Comparison of ENCODE assay signal across 22 cellular contexts in the genomic region with DNA sequence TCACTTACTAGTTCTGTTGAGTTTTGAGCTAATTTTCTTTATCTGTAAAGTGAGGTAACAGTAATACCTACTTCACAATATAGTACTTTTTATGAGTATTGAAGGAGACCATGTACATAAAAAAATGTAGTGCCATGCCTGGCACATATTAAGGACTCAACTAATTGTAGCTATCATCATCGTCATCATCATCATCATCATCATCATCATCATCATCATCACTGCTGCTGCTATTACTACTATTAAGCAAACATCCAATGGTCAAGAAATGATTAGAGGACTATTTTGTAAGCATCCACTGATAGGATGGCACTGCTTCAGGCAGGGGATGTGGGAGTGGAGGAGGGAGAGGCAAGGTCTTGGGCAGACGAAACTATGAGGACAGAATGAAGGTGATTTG. TPM values are rescaled to one million over a fixed set of nuclear protein-coding genes. Genes with fewer than 3 reads are reported as not detected.
DNase-seq lines count a peak whose midpoint lies in the region; ATAC-seq, FAIRE-seq and TF ChIP-seq lines count a peak whose summit lies in the region.
"Had no signal": no experiment of that assay in that cellular context is flagged by ENCODE, and none has a peak within 500 bp of the region (broad histone marks: within the 10 kb centered on the region; RNA-seq: fewer than 3 reads in every experiment).

No MANE protein-coding gene starts in this region.

- H3K9ac ChIP-seq in HepG2 (ENCODE audit: insufficient read depth, low read depth, low read length) (no peak overlapping the region), neuronal stem cell (ENCODE audit: low read depth, low read length, poor library complexity) (no peak overlapping the region)
- H3K9ac ChIP-seq: BLaER1 treated with 17β-estradiol and CSF1 and Interleukin-3, amounts not matched to agents 10 nM and 100 nM had no signal

- no peak overlapping the region for H2AFZ ChIP-seq in HepG2 (ENCODE audit: low read length)
- no peak overlapping the region for H2AFZ ChIP-seq in neuronal stem cell (ENCODE audit: low read length)

- no peak for FAIRE-seq in HepG2 (lab: Jason Lieb, UNC)
- FAIRE-seq: A204.1, D721Med, G401.6, GM12891, GM19239 had no signal

- in situ Hi-C loops in HepG2 (cut with HindIII; ENCODE audit: extremely low pct_ligation_motif_present, low pct_unique_long_range_greater_than_20kb) = no loop called here

- H2BK15ac ChIP-seq in neuronal stem cell (ENCODE audit: low read length) = no peak overlapping the region

- CTCF ChIA-PET in HepG2 (lab: Yijun Ruan, JAX; ENCODE audit: low intra/inter-chr PET ratio, low total read pairs) = no interaction called here
- CTCF ChIA-PET in HEK293 (lab: Yijun Ruan, JAX) = no interaction called here

- no peaks in the 10 kb centered on the region for H3K27me3 ChIP-seq in HepG2 (ENCODE audit: control insufficient read depth in 1 of 2, insufficient read depth in 2 of 2, low read length in 2 of 2)
- H3K27me3 ChIP-seq in right lobe of liver = no peaks in the 10 kb centered on the region
- no peaks in the 10 kb centered on the region for H3K27me3 ChIP-seq in tibial nerve
- H3K27me3 ChIP-seq in neuronal stem cell (ENCODE audit: control insufficient read depth in 3 of 3, insufficient read depth in 3 of 3, low read depth in 1 of 3, low read length in 3 of 3) = peaks cover 0 to 13% (median 0%) of the 10 kb centered on the region in 3 experiments

- H2BK5ac ChIP-seq in neuronal stem cell (ENCODE audit: low read length) = no peak overlapping the region

- WGBS in HepG2 (ENCODE audit: low lambda C conversion rate) = 4% methylated on average over 2 of the region's 2 CpGs
- WGBS in right lobe of liver (ENCODE audit: insufficient coverage, low coverage, low lambda C conversion rate, missing lambda C conversion rate) = 48% methylated on average over 2 of the region's 2 CpGs
- WGBS in tibial nerve, 2 donors = 79 to 83% methylated on average over 2 of the region's 2 CpGs
- WGBS in neuronal stem cell (ENCODE audit: extremely low coverage in 2 of 2, insufficient read length in 2 of 2, insufficient replicate concordance in 1 of 2), 2 donors = no CpG with 5 or more reads among the region's 2 CpGs

- no peaks in the 10 kb centered on the region for H3K79me1 ChIP-seq in neuronal stem cell (ENCODE audit: low read depth, low read length)

- intact Hi-C loops in HepG2 (cut with micrococcal nuclease; ENCODE audit: unreplicated experiment) (no loop called here), right lobe of liver (cut with DNase I) (no loop called here)

- H3K4ac ChIP-seq in neuronal stem cell (ENCODE audit: low read length) = no peak overlapping the region

- H3K4me3 ChIP-seq in HepG2 (replicated peaks in 1 of 3; ENCODE audit: insufficient read depth in 1 of 3, low read depth in 2 of 3, low read length in 3 of 3) = no peak overlapping the region
- no peak overlapping the region for H3K4me3 ChIP-seq in right lobe of liver
- H3K4me3 ChIP-seq in HEK293 (ENCODE audit: low read depth, low read length) = no peak overlapping the region
- no peak overlapping the region for H3K4me3 ChIP-seq in tibial nerve
- H3K4me3 ChIP-seq in neuronal stem cell (ENCODE audit: low read length in 2 of 2) = no peak overlapping the region
- H3K4me3 ChIP-seq: BLaER1 treated with 17β-estradiol and CSF1 and Interleukin-3, amounts not matched to agents 10 nM and 100 nM had no signal

- no TSS peak for BruUV-seq in HepG2 (replicated peaks; lab: Mats Ljungman, UMichigan)

- TF ChIP-seq CTCF in HepG2 (CRISPR knock-in tag; IDR thresholded peaks at IDR 0.05) = no peak
- no peak for TF ChIP-seq CTCF in right lobe of liver (IDR thresholded peaks at IDR 0.05)
- TF ChIP-seq CTCF in HEK293 (tag by site-specific recombination; IDR thresholded peaks at IDR 0.05) = no peak
- no peak for TF ChIP-seq CTCF in tibial nerve (IDR thresholded peaks at IDR 0.05)

- no peaks in the 10 kb centered on the region for H3K79me2 ChIP-seq in HepG2 (ENCODE audit: insufficient read depth, low read length)

- no peak overlapping the region for H2BK12ac ChIP-seq in neuronal stem cell (ENCODE audit: low read length)

- H2BK120ac ChIP-seq in neuronal stem cell (ENCODE audit: low read depth, low read length) = no peak overlapping the region

- no peak overlapping the region for H4K8ac ChIP-seq in neuronal stem cell (ENCODE audit: low read depth, low read length)

- ATAC-seq in HepG2 (no peak), right lobe of liver (no peak)
- ATAC-seq: CD8-positive, alpha-beta T cell had no signal

- H4K91ac ChIP-seq in neuronal stem cell (ENCODE audit: low read depth, low read length, poor library complexity) = no peak overlapping the region

- POLR2A ChIA-PET in HepG2 (lab: Yijun Ruan, JAX) = no interaction called here
- POLR2A ChIA-PET in HEK293 (lab: Yijun Ruan, JAX) = no interaction called here

- H3K27ac ChIP-seq in HepG2 (ENCODE audit: extremely low read length, insufficient read depth, low read length) (no peak overlapping the region), right lobe of liver (no peak overlapping the region), HEK293 (ENCODE audit: extremely low read depth, low read depth, low read length) (no peak overlapping the region), tibial nerve (no peak overlapping the region), neuronal stem cell (replicated peaks; ENCODE audit: low read length) (no peak overlapping the region)
- H3K27ac ChIP-seq: BLaER1 treated with 17β-estradiol and CSF1 and Interleukin-3, amounts not matched to agents 10 nM and 100 nM; C4-2B had no signal

- H3K4me2 ChIP-seq in HepG2 (ENCODE audit: low read depth, low read length) (no peak overlapping the region), neuronal stem cell (ENCODE audit: insufficient read depth, low read length, poor library complexity, severe bottlenecking) (no peak overlapping the region)
- H3K4me2 ChIP-seq: BLaER1 treated with 17β-estradiol and CSF1 and Interleukin-3, amounts not matched to agents 10 nM and 100 nM had no signal

- H4K20me1 ChIP-seq in HepG2 (ENCODE audit: insufficient read depth, low read length) = no peaks in the 10 kb centered on the region
- H4K20me1 ChIP-seq: BLaER1 treated with 17β-estradiol and CSF1 and Interleukin-3, amounts not matched to agents 10 nM and 100 nM had no signal

- TF ChIP-seq RAD21 in HepG2 (CRISPR knock-in tag; IDR thresholded peaks at IDR 0.05) = no peak

- no peak overlapping the region for H3K18ac ChIP-seq in neuronal stem cell (ENCODE audit: low read length)

- H3K9me3 ChIP-seq in HepG2 (ENCODE audit: low read length) (no peaks in the 10 kb centered on the region), right lobe of liver (no peaks in the 10 kb centered on the region), HEK293 (ENCODE audit: control insufficient read depth, insufficient read depth, low read depth, low read length) (no peaks in the 10 kb centered on the region; the same call in 1 of the 2 replicates), tibial nerve (no peaks in the 10 kb centered on the region), neuronal stem cell (replicated peaks in 1 of 2; ENCODE audit: control insufficient read depth in 2 of 2, insufficient read depth in 1 of 2, low read depth in 1 of 2, low read length in 2 of 2) (no peaks in the 10 kb centered on the region)
- H3K9me3 ChIP-seq: Caco-2 had no signal

- TF ChIP-seq EP300 in HepG2 (IDR thresholded peaks at IDR 0.05; ENCODE audit: low read depth in 2 of 2, low read length in 2 of 2) (no peak), HepG2 (CRISPR knock-in tag; IDR thresholded peaks at IDR 0.05; ENCODE audit: borderline replicate concordance) (no peak), tibial nerve (IDR thresholded peaks at IDR 0.05) (no peak)

- H3K36me3 ChIP-seq in HepG2 (replicated peaks in 1 of 2; ENCODE audit: control insufficient read depth in 1 of 2, insufficient read depth in 2 of 2, low read length in 2 of 2) (no peaks in the 10 kb centered on the region), right lobe of liver (no peaks in the 10 kb centered on the region), HEK293 (ENCODE audit: control insufficient read depth in 2 of 2, insufficient read depth in 1 of 2, low read length in 2 of 2) (no peaks in the 10 kb centered on the region), tibial nerve (no peaks in the 10 kb centered on the region), neuronal stem cell (replicated peaks in 1 of 2; ENCODE audit: control insufficient read depth in 2 of 2, insufficient read depth in 2 of 2, low read length in 2 of 2) (no peaks in the 10 kb centered on the region)
- H3K36me3 ChIP-seq: BLaER1 treated with 17β-estradiol and CSF1 and Interleukin-3, amounts not matched to agents 10 nM and 100 nM had no signal

- H3K23ac ChIP-seq in neuronal stem cell (ENCODE audit: low read depth, low read length, poor library complexity) = no peak overlapping the region

- no peak for DNase-seq in HepG2 (ENCODE audit: low spot score)
- DNase-seq in right lobe of liver = no peak
- DNase-seq in tibial nerve (ENCODE audit: low spot score in 2 of 2) = no peak
- no peak for DNase-seq in neuronal stem cell (ENCODE audit: low spot score)
- DNase-seq: 8988T; AML-193; Caco-2; Calu3; CD4-positive, alpha-beta T cell; CD8-positive, alpha-beta T cell; DMS79 treated with DMSO at 0.1 percent for 48 hours; GF-D8 had no signal

- H3K4me1 ChIP-seq in HepG2 (ENCODE audit: insufficient read depth, low read length) (no peaks in the 10 kb centered on the region), right lobe of liver (no peaks in the 10 kb centered on the region), HEK293 (ENCODE audit: control insufficient read depth, insufficient read depth, low read length) (no peaks in the 10 kb centered on the region), tibial nerve (no peaks in the 10 kb centered on the region), neuronal stem cell (ENCODE audit: control insufficient read depth in 2 of 2, insufficient read depth in 1 of 2, low read depth in 1 of 2, low read length in 2 of 2) (no peaks in the 10 kb centered on the region)
- H3K4me1 ChIP-seq: BLaER1 treated with 17β-estradiol and CSF1 and Interleukin-3, amounts not matched to agents 10 nM and 100 nM; Caco-2 had no signal

- H2AK5ac ChIP-seq in neuronal stem cell (ENCODE audit: low read depth, low read length) = no peak overlapping the region

- no peak for TF ChIP-seq POLR2A in HepG2 (IDR thresholded peaks at IDR 0.05; ENCODE audit: insufficient read depth in 1 of 2, low read depth in 2 of 2, low read length in 2 of 2)
- TF ChIP-seq POLR2A in right lobe of liver (IDR thresholded peaks at IDR 0.05) = no peak
- TF ChIP-seq POLR2A in tibial nerve (IDR thresholded peaks at IDR 0.05) = no peak

- no peak overlapping the region for H3K14ac ChIP-seq in neuronal stem cell (ENCODE audit: low read length)

RNA-seq across cellular contexts. Expression of a gene that starts 47.4 kb away (rescaled TPM):
- total RNA-seq in HepG2 (2016; rRNA removed; fragmentation: Illumina TruSeq; extraction: Trizol) (not detected in 2 replicates), right lobe of liver (not detected), tibial nerve (not detected)
- not detected in 2 replicates for total RNA-seq in HepG2 (2016; cell fraction: cytosol; rRNA removed; fragmentation: Illumina TruSeq; extraction: Trizol; ENCODE audit: low read depth)
- total RNA-seq in HepG2 (2016; cell fraction: insoluble cytoplasmic fraction; rRNA removed; fragmentation: Illumina TruSeq; extraction: Trizol) = not detected in 2 replicates
- total RNA-seq in HepG2 (2016; cell fraction: membrane; rRNA removed; fragmentation: Illumina TruSeq; extraction: Trizol) = not detected in 2 replicates
- not detected in 2 replicates for total RNA-seq in HepG2 (2016; cell fraction: nucleus; rRNA removed; fragmentation: Illumina TruSeq; extraction: Trizol)
- not detected in 2 replicates for polyA plus RNA-seq in HepG2 (2011; rRNA removed)
- polyA plus RNA-seq in HepG2 (2011; cell fraction: cytosol; rRNA removed) = not detected in 2 replicates
- not detected in 2 replicates for polyA plus RNA-seq in HepG2 (2011; cell fraction: nucleus; rRNA removed)
- not detected in 2 replicates for polyA plus RNA-seq in HepG2 (2012)
- polyA plus RNA-seq in HepG2 (2016; cell fraction: cytosol; fragmentation: Illumina TruSeq; extraction: Trizol; ENCODE audit: low read depth) = not detected in 2 replicates
- not detected in 2 replicates for polyA plus RNA-seq in HepG2 (2016; cell fraction: insoluble cytoplasmic fraction; fragmentation: Illumina TruSeq; extraction: Trizol; ENCODE audit: low read depth)
- polyA plus RNA-seq in HepG2 (2016; cell fraction: membrane; fragmentation: Illumina TruSeq; extraction: Trizol; ENCODE audit: low read depth) = not detected in 2 replicates
- polyA plus RNA-seq in HepG2 (2016; cell fraction: nucleus; fragmentation: Illumina TruSeq; extraction: Trizol; ENCODE audit: insufficient read depth, low read depth) = not detected in 2 replicates
- not detected in 2 replicates for polyA minus RNA-seq in HepG2 (2011; rRNA and poly(A)+ RNA removed; ENCODE audit: low replicate concordance)
- not detected in 2 replicates for polyA minus RNA-seq in HepG2 (2011; cell fraction: cytosol; rRNA and poly(A)+ RNA removed)
- polyA minus RNA-seq in HepG2 (2011; cell fraction: nucleus; rRNA and poly(A)+ RNA removed) = not detected in 2 replicates
- polyA plus RNA-seq in neuronal stem cell (2013, experiment 1 of 2) = not detected
- not detected for polyA plus RNA-seq in neuronal stem cell (2013, experiment 2 of 2)
- total RNA-seq: B cell, Caco-2, Calu3 had no signal
- polyA plus RNA-seq: BJ had no signal
